ENCODE assay signal across 12 cellular contexts in the genomic region with DNA sequence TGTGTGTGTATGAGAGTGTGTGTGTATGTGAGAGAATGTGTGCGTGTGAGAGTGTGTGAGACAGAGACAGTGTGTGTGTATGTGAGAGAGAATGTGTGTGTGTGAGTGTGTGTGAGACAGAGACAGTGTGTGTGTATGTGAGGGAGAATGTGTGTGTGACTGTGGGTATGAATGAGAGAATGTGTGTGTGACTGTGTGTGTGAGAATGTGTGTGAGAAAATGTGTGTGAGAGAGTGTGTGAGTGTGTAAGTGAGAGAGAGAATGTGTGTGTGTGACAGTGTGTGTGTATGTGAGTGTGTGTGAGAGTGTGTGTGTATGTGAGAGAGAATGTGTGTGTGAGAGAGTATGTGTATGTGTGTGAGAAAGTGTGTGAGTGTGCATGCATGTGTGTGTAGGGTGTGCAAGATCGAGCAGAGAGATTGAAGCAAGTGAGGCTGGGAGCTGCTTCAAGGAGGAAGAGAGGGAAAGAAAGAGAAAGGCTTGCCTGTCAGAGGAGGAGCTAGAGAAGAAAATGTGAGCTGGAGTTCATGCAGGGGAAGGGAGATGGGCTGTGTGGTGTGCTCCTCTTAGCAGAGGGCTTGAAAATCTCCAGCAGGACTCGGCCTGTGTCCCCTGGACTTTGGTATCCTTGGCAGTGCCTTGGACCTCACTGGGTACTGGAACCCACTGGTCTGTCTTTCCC. TPM values are rescaled to one million over a fixed set of nuclear protein-coding genes. Genes with fewer than 3 reads are reported as not detected.
DNase-seq lines count a peak whose midpoint lies in the region; ATAC-seq, FAIRE-seq and TF ChIP-seq lines count a peak whose summit lies in the region.
"Had no signal": no experiment of that assay in that cellular context is flagged by ENCODE, and none has a peak within 500 bp of the region (broad histone marks: within the 10 kb centered on the region; RNA-seq: fewer than 3 reads in every experiment).

No MANE protein-coding gene starts in this region.

- no peaks in the 10 kb centered on the region for H3K9me3 ChIP-seq in PC-9 (ENCODE audit: insufficient read depth, low read depth)
- H3K9me3 ChIP-seq in keratinocyte (ENCODE audit: control insufficient read depth, low read depth, low read length): no peaks in the 10 kb centered on the region
- H3K9me3 ChIP-seq in stomach: no peaks in the 10 kb centered on the region
- H3K9me3 ChIP-seq: ascending aorta, testis had no signal

- H2AFZ ChIP-seq in PC-9 (no peak overlapping the region), keratinocyte (ENCODE audit: control insufficient read depth, low read length) (no peak overlapping the region)

- no peak for ATAC-seq in HG03442 (IDR thresholded peaks at IDR 0.05; ENCODE audit: unreplicated experiment)

- no peaks in the 10 kb centered on the region for H3K9me2 ChIP-seq in PC-9 (ENCODE audit: insufficient read depth)

- no peaks in the 10 kb centered on the region for H3K9me1 ChIP-seq in keratinocyte (ENCODE audit: control insufficient read depth, extremely low read depth, insufficient read depth, low read length)

- POLR2A ChIA-PET in PC-9 (lab: Charles Lee; ENCODE audit: unreplicated experiment): no interaction called here

- H3K79me2 ChIP-seq in PC-9 (ENCODE audit: low read depth): no peaks in the 10 kb centered on the region
- H3K79me2 ChIP-seq in keratinocyte (ENCODE audit: control insufficient read depth, insufficient read depth, low read length): no peaks in the 10 kb centered on the region

- no peak for TF ChIP-seq CTCF in PC-9 (conservative IDR thresholded peaks at IDR 0.05)
- no peak for TF ChIP-seq CTCF in keratinocyte (optimal IDR thresholded peaks at IDR 0.05 in 1 of 3, IDR thresholded peaks at IDR 0.05 in 1 of 3, conservative IDR thresholded peaks at IDR 0.05 in 1 of 3; ENCODE audit: extremely low read depth in 1 of 3, insufficient read depth in 2 of 3, low read length in 3 of 3)
- no peak for TF ChIP-seq CTCF in stomach (IDR thresholded peaks at IDR 0.05)
- no peak for TF ChIP-seq CTCF in GM13977 (IDR thresholded peaks at IDR 0.05; ENCODE audit: extremely low read depth, insufficient read depth, missing control alignments)

- H4K20me1 ChIP-seq in PC-9 (ENCODE audit: insufficient read depth) (no peaks in the 10 kb centered on the region), keratinocyte (ENCODE audit: control insufficient read depth, extremely low read depth, insufficient read depth, low read length) (no peaks in the 10 kb centered on the region)

- H3K27me3 ChIP-seq in PC-9 (ENCODE audit: insufficient read depth, low read depth): no peaks in the 10 kb centered on the region
- no peaks in the 10 kb centered on the region for H3K27me3 ChIP-seq in keratinocyte (ENCODE audit: control insufficient read depth, extremely low read depth, insufficient read depth, low read length)
- H3K27me3 ChIP-seq in stomach: no peaks in the 10 kb centered on the region
- H3K27me3 ChIP-seq: ascending aorta, testis had no signal

- FAIRE-seq in keratinocyte (lab: Jason Lieb, UNC) (peak; percentile 65), GM19239 (lab: Jason Lieb, UNC) (no peak)
- FAIRE-seq: endometrium, GM18507 had no signal

- peak; percentile 94 for DNase-seq in NCI-H2029 treated with DMSO at 0.1 percent for 48 hours (lab: John Stamatoyannopoulos, UW)
- no peak for DNase-seq in NCI-H2029 (lab: John Stamatoyannopoulos, UW)
- no peak for DNase-seq in PC-9
- no peak for DNase-seq in keratinocyte (ENCODE audit: low read depth, low spot score)
- DNase-seq in stomach: no peak
- no peak for DNase-seq in GM13977 (ENCODE audit: low spot score)
- no peak for DNase-seq in GM19239 (ENCODE audit: insufficient read length, low spot score)
- DNase-seq: testis had no signal

- no peak overlapping the region for H3K9ac ChIP-seq in keratinocyte (ENCODE audit: control insufficient read depth, extremely low read depth, insufficient read depth, low read length)

- H3K27ac ChIP-seq in PC-9 (peak overlapping the region; percentile 87), keratinocyte (ENCODE audit: control insufficient read depth, insufficient read depth, low read length) (no peak overlapping the region), stomach (peak overlapping the region; percentile 78 to 90 (median 84))
- H3K27ac ChIP-seq: ascending aorta, testis had no signal

- H3K4me2 ChIP-seq in PC-9 (peak overlapping the region; percentile 71), keratinocyte (ENCODE audit: control insufficient read depth, extremely low read depth, insufficient read depth, low read depth, low read length) (no peak overlapping the region)

- H3K36me3 ChIP-seq in PC-9 (ENCODE audit: low read depth): no peaks in the 10 kb centered on the region
- no peaks in the 10 kb centered on the region for H3K36me3 ChIP-seq in keratinocyte (ENCODE audit: control insufficient read depth in 2 of 2, extremely low read depth in 1 of 2, insufficient read depth in 2 of 2, low read length in 2 of 2)
- no peaks in the 10 kb centered on the region for H3K36me3 ChIP-seq in stomach
- H3K36me3 ChIP-seq: ascending aorta had no signal

- BruUV-seq in PC-9 (replicated peaks; lab: Mats Ljungman, UMichigan): no TSS peak

- WGBS in stomach, 5 donors: 28 to 54% (median 34%) methylated on average over 3 of the region's 3 CpGs

- in situ Hi-C loops in GM13977 (cut with MboI; ENCODE audit: low pct_unique_long_range_greater_than_20kb, low sequenced_read_pairs, unreplicated experiment): no loop called here

- dilution Hi-C loops in keratinocyte (cut with MboI; ENCODE audit: extremely low pct_ligation_motif_present, low sequenced_read_pairs): no loop called here

- no peak for TF ChIP-seq EP300 in stomach (IDR thresholded peaks at IDR 0.05)

- peaks cover 37% of the 10 kb centered on the region for H3F3A ChIP-seq in PC-9 (ENCODE audit: insufficient read depth, low read depth)

- H3K4me3 ChIP-seq in PC-9: no peak overlapping the region
- no peak overlapping the region for H3K4me3 ChIP-seq in keratinocyte (ENCODE audit: control insufficient read depth in 2 of 3, extremely low read depth in 1 of 3, insufficient read depth in 2 of 3, low read depth in 1 of 3, low read length in 3 of 3)
- H3K4me3 ChIP-seq in stomach: no peak overlapping the region
- H3K4me3 ChIP-seq: ascending aorta, testis had no signal

- CTCF ChIA-PET in PC-9 (lab: Charles Lee): no interaction called here

- H3K4me1 ChIP-seq in PC-9 (replicated peaks; ENCODE audit: insufficient read depth) (peaks cover 46% of the 10 kb centered on the region), keratinocyte (ENCODE audit: control insufficient read depth, extremely low read depth, insufficient read depth, low read length) (peaks cover 33% of the 10 kb centered on the region), stomach (peaks cover 42 to 57% (median 49%) of the 10 kb centered on the region in 4 donors)
- H3K4me1 ChIP-seq: testis had no signal

- intact Hi-C loops in PC-9 (cut with micrococcal nuclease; ENCODE audit: unreplicated experiment) (no loop called here), stomach (cut with DNase I; ENCODE audit: low total_unique reads) (no loop called here)

- peak in 1 of 4 donors; percentile 93 for TF ChIP-seq POLR2A in stomach (IDR thresholded peaks at IDR 0.05)

RNA-seq across cellular contexts. Expression of a gene that starts 27.7 kb away (rescaled TPM):
- total RNA-seq in PC-9 (2021) (0.46 and 1.1 TPM in 2 replicates), stomach (100 to 1,000 TPM in 1 of 5 donors, 10 to 100 TPM in 4; 27.2 to 155 (median 31.6) TPM)
- polyA plus RNA-seq in keratinocyte (13.2 to 23.4 TPM (median 21.4 TPM) in 3 replicates), stomach (10 to 100 TPM; 12.4 to 27.1 (median 18.5) TPM)
- 5.1 TPM for polyA plus RNA-seq in keratinocyte (2011; ENCODE audit: low read depth)
- 22.7 and 46.1 TPM in 2 replicates for polyA plus RNA-seq in keratinocyte (2011; cell fraction: cytosol; rRNA removed)
- polyA plus RNA-seq in keratinocyte (2011; cell fraction: nucleus; rRNA removed): 45.2 and 69.9 TPM in 2 replicates
- 17.6 and 64.9 TPM in 2 replicates for polyA plus RNA-seq in keratinocyte (2012; ENCODE audit: low replicate concordance)
- polyA minus RNA-seq in keratinocyte: 30.6 to 101 TPM (median 32.7 TPM) in 3 replicates
- polyA minus RNA-seq in keratinocyte (2011; cell fraction: cytosol; rRNA and poly(A)+ RNA removed): 46.2 TPM
- polyA minus RNA-seq in keratinocyte (2011; cell fraction: nucleus; rRNA and poly(A)+ RNA removed): 28.5 and 32.7 TPM in 2 replicates

Comparison
In these comparisons a context has a peak if more than half of its experiments do, and no peak if none do; other contexts are left out.
1. RNA of a gene that starts 27.7 kb away (total RNA-seq): 27.2 to 155 TPM in stomach; 0.46 to 1.1 TPM in PC-9; every median in the first group is over 10 times any median in the second.